In the genomic region with DNA sequence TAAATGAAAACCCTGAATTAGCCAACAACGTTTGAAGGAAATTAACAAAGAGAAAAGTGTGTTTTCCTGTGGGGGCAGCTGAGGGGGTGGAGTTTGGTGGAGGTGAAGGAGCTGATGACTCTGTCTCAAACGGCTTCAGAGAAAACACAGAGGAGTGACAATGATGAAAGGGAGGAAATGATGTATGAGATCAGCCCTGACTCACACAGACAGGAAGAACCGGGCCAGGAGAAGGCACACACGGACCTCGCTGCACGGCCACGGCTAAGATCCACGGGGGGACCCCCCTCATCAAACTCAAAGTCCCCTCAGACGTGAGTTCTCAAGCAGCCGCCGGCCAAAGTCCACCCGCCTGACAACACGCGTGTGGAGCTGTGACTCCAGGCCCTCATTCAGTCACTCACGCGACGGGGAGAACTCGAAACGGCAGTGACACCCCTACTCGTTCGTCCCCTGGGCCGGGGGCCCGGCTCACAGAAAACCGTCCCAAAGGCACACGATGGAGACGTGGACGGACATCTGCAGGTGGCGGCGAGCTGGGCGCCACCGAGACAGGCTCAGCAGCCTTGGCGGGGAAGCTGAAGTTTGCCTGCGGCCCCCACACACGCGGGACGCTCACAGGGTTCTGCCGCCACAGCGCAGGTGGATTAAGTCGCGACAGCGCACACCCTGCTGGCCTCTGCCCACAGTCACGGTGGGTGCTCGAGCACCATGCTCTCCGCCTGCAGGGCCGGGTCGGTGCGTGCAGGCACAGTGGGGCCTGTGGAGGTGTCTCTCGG, we compare ENCODE assay signal across 10 cellular contexts. TPM values are rescaled to one million over a fixed set of nuclear protein-coding genes. Genes with fewer than 3 reads are reported as not detected.
DNase-seq lines count a peak whose midpoint lies in the region; ATAC-seq, FAIRE-seq and TF ChIP-seq lines count a peak whose summit lies in the region.
"Had no signal": no experiment of that assay in that cellular context is flagged by ENCODE, and none has a peak within 500 bp of the region (broad histone marks: within the 10 kb centered on the region; RNA-seq: fewer than 3 reads in every experiment).

No MANE protein-coding gene starts in this region.

- CTCF ChIA-PET in endothelial cell of umbilical vein (lab: Charles Lee) = no interaction called here

- no peaks in the 10 kb centered on the region for H3K27me3 ChIP-seq in endothelial cell of umbilical vein (ENCODE audit: control insufficient read depth in 2 of 2, insufficient read depth in 2 of 2, low read length in 2 of 2)
- H3K27me3 ChIP-seq: tibial nerve had no signal

- intact Hi-C loops in endothelial cell of umbilical vein (cut with micrococcal nuclease) = loop anchor here (1.0 to 2.0 kb wide), 3 partner anchors 29 to 75 kb away; a partner anchor contains a TSS

- peaks cover 11% of the 10 kb centered on the region for H3K4me1 ChIP-seq in endothelial cell of umbilical vein (ENCODE audit: control insufficient read depth, extremely low read depth, insufficient read depth, low read length)
- H3K4me1 ChIP-seq: tibial nerve had no signal

- BruUV-seq in endothelial cell of umbilical vein (replicated peaks; lab: Mats Ljungman, UMichigan) = TSS peak; percentile 87

- TF ChIP-seq CTCF in endothelial cell of umbilical vein (IDR thresholded peaks at IDR 0.05; ENCODE audit: extremely low read depth in 1 of 2, insufficient read depth in 1 of 2, low read depth in 1 of 2, low read length in 2 of 2) = no peak

- POLR2A ChIA-PET in endothelial cell of umbilical vein (lab: Charles Lee) = no interaction called here

- in situ Hi-C loops in KBM-7 (cut with MboI; ENCODE audit: low pct_unique_long_range_greater_than_20kb, low sequenced_read_pairs) = no loop called here

- H3K4me2 ChIP-seq in endothelial cell of umbilical vein (ENCODE audit: insufficient read depth, low read length) = peak overlapping the region; percentile 35

- no peaks in the 10 kb centered on the region for H3K9me1 ChIP-seq in endothelial cell of umbilical vein (replicated peaks; ENCODE audit: control insufficient read depth, extremely low read depth, insufficient read depth, low read length)

- ATAC-seq in GM21786 (IDR thresholded peaks at IDR 0.05; ENCODE audit: unreplicated experiment) (no peak), GM21717 (IDR thresholded peaks at IDR 0.05; ENCODE audit: unreplicated experiment) (no peak), HG03457 (IDR thresholded peaks at IDR 0.05; ENCODE audit: unreplicated experiment) (no peak)

- H3K4me3 ChIP-seq in endothelial cell of umbilical vein (replicated peaks in 1 of 3; ENCODE audit: insufficient read depth in 1 of 3, low read depth in 1 of 3, low read length in 3 of 3) = no peak overlapping the region
- H3K4me3 ChIP-seq: tibial nerve had no signal

- H3K27ac ChIP-seq in endothelial cell of umbilical vein (ENCODE audit: insufficient read depth, low read depth, low read length) = peak overlapping the region; percentile 66
- H3K27ac ChIP-seq: tibial nerve had no signal

- no peak overlapping the region for H3K9ac ChIP-seq in endothelial cell of umbilical vein (replicated peaks; ENCODE audit: extremely low read depth, insufficient read depth, low read length)

- no peaks in the 10 kb centered on the region for H4K20me1 ChIP-seq in endothelial cell of umbilical vein (replicated peaks; ENCODE audit: control insufficient read depth, extremely low read depth, insufficient read depth, low read length)

- H2AFZ ChIP-seq in endothelial cell of umbilical vein (ENCODE audit: low read depth, low read length) = peak overlapping the region; percentile 28

- dilution Hi-C loops in endothelial cell of umbilical vein (cut with MboI; ENCODE audit: extremely low pct_ligation_motif_present, low sequenced_read_pairs) = no loop called here

- H3K9me3 ChIP-seq in endothelial cell of umbilical vein (replicated peaks; ENCODE audit: control insufficient read depth, insufficient read depth, low read length) = no peaks in the 10 kb centered on the region

- H3K79me2 ChIP-seq in endothelial cell of umbilical vein (ENCODE audit: control insufficient read depth, insufficient read depth, low read length) = no peaks in the 10 kb centered on the region

- peak; percentile 97 for FAIRE-seq in endothelial cell of umbilical vein (lab: Jason Lieb, UNC)

- no peak for TF ChIP-seq POLR2A in endothelial cell of umbilical vein (IDR thresholded peaks at IDR 0.05; ENCODE audit: low read depth, low read length)

- H3K36me3 ChIP-seq in endothelial cell of umbilical vein (ENCODE audit: control insufficient read depth in 2 of 2, extremely low read depth in 1 of 2, insufficient read depth in 2 of 2, low read length in 2 of 2) = peaks cover 0 to 3% of the 10 kb centered on the region in 2 experiments

- DNase-seq in KBM-7 (peak; percentile 36), endothelial cell of umbilical vein (ENCODE audit: low read depth, low spot score) (peak; percentile 79), NCI-H1105 treated with DMSO at 0.1 percent for 48 hours (lab: John Stamatoyannopoulos, UW) (no peak)
- peak; percentile 55 to 57 for DNase-seq in activated CD4-positive, alpha-beta T cell treated with anti-CD3 and anti-CD28 coated beads for 4 hours
- DNase-seq in stimulated activated CD8-positive, alpha-beta memory T cell treated with anti-CD3 and anti-CD28 coated beads, Interleukin-15, amount 100 ng/mL, for 48 hours (ENCODE audit: low read depth in 2 of 2) = peak; percentile 17 to 19
- DNase-seq: NCI-H1092 had no signal

TF ChIP-seq in endothelial cell of umbilical vein, 7 proteins besides CTCF, POLR2A, EP300 and RAD21:
- no peak for TF ChIP-seq MYC (IDR thresholded peaks at IDR 0.05; ENCODE audit: low read depth, low read length)
- TF ChIP-seq POLR2AphosphoS5 (IDR thresholded peaks at IDR 0.05; ENCODE audit: insufficient read depth, low read depth, low read length) = peak; percentile 31
- TF ChIP-seq FOS (IDR thresholded peaks at IDR 0.05; ENCODE audit: borderline replicate concordance, insufficient read depth, low read length) = peak; percentile 79
- peak; percentile 4 for TF ChIP-seq GATA2 (IDR thresholded peaks at IDR 0.05; ENCODE audit: insufficient read depth, insufficient read length, low read depth, low read length)
- TF ChIP-seq, protein P1, sequence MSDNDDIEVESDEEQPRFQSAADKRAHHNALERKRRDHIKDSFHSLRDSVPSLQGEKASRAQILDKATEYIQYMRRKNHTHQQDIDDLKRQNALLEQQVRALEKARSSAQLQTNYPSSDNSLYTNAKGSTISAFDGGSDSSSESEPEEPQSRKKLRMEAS (IDR thresholded peaks at IDR 0.05; ENCODE audit: insufficient read depth, insufficient read length) = no peak
- TF ChIP-seq JUN (IDR thresholded peaks at IDR 0.05; ENCODE audit: borderline replicate concordance, insufficient read depth, insufficient read length, low read depth) = peak; percentile 69
- TF ChIP-seq EZH2 (IDR thresholded peaks at IDR 0.05; ENCODE audit: borderline replicate concordance, low read depth, low read length, severe bottlenecking) = no peak

RNA-seq across cellular contexts. Expression of a gene that starts 28.8 kb away (rescaled TPM):
- 29.2 and 33.6 TPM in 2 replicates for total RNA-seq in endothelial cell of umbilical vein
- polyA plus RNA-seq in endothelial cell of umbilical vein = 18.9 and 19.1 TPM in 2 replicates
- polyA plus RNA-seq in endothelial cell of umbilical vein (2011; cell fraction: cytosol; rRNA removed) = 11.3 and 13.8 TPM in 2 replicates
- polyA plus RNA-seq in endothelial cell of umbilical vein (2011; cell fraction: nucleus; rRNA removed) = 59.1 and 61.8 TPM in 2 replicates
- 13.1 and 24.4 TPM in 2 replicates for polyA plus RNA-seq in endothelial cell of umbilical vein (2012)
- polyA minus RNA-seq in endothelial cell of umbilical vein = 11.5 and 16.0 TPM in 2 replicates
- polyA minus RNA-seq in endothelial cell of umbilical vein (2011; cell fraction: cytosol; rRNA and poly(A)+ RNA removed) = 24.2 TPM
- polyA minus RNA-seq in endothelial cell of umbilical vein (2011; cell fraction: nucleus; rRNA and poly(A)+ RNA removed) = 18.9 and 30.7 TPM in 2 replicates

RNA-seq across cellular contexts. Expression of a gene that starts 39.3 kb away (rescaled TPM):
- total RNA-seq in endothelial cell of umbilical vein = 62.1 and 63.5 TPM in 2 replicates
- polyA plus RNA-seq in endothelial cell of umbilical vein = 39.1 and 40.4 TPM in 2 replicates
- polyA plus RNA-seq in endothelial cell of umbilical vein (2011; cell fraction: cytosol; rRNA removed) = 28.7 and 38.5 TPM in 2 replicates
- 32.2 and 34.8 TPM in 2 replicates for polyA plus RNA-seq in endothelial cell of umbilical vein (2011; cell fraction: nucleus; rRNA removed)
- 27.7 and 38.8 TPM in 2 replicates for polyA plus RNA-seq in endothelial cell of umbilical vein (2012)
- polyA minus RNA-seq in endothelial cell of umbilical vein = 21.0 and 27.8 TPM in 2 replicates
- polyA minus RNA-seq in endothelial cell of umbilical vein (2011; cell fraction: cytosol; rRNA and poly(A)+ RNA removed) = 17.6 TPM
- polyA minus RNA-seq in endothelial cell of umbilical vein (2011; cell fraction: nucleus; rRNA and poly(A)+ RNA removed) = 11.4 and 15.5 TPM in 2 replicates
